20 cellular contexts compared by ENCODE assay signal in genomic region chr1:223669003-223669402, GRCh38. TPM values are rescaled to one million over a fixed set of nuclear protein-coding genes. Genes with fewer than 3 reads are reported as not detected.
A peak's percentile ranks its signal among the peaks of the same experiment; 100 is the strongest.
DNase-seq lines count a peak whose midpoint lies in the region; ATAC-seq and TF ChIP-seq lines count a peak whose summit lies in the region.
"Had no signal": no experiment of that assay in that cellular context is flagged by ENCODE, and none has a peak within 500 bp of the region (broad histone marks: within the 10 kb centered on the region; RNA-seq: fewer than 3 reads in every experiment).

No MANE protein-coding gene starts in this region.

- H2AK5ac ChIP-seq in H9 (ENCODE audit: insufficient read length, low read length), result no peak overlapping the region

- H3K36me3 Mint-ChIP-seq in stimulated activated effector memory CD8-positive, alpha-beta T cell treated with anti-CD3 and anti-CD28 coated beads, Interleukin-12 subunit alpha, Interleukin-12 subunit beta, amount 100 ng/mL, for 72 hours, result no peaks in the 10 kb centered on the region
- peaks cover 5 to 13% (median 7%) of the 10 kb centered on the region in 3 experiments; a peak in 6 of 7 replicates for H3K36me3 Mint-ChIP-seq in H9 (ENCODE audit: insufficient read depth in 1 of 3, low read depth in 3 of 3)
- H3K36me3 Mint-ChIP-seq: CD4-positive, CD25-positive, alpha-beta regulatory T cell; CD8-positive, alpha-beta T cell had no signal

- ATAC-seq in HG02870 (IDR thresholded peaks at IDR 0.05; ENCODE audit: unreplicated experiment), result no peak
- ATAC-seq in stimulated activated effector memory CD8-positive, alpha-beta T cell treated with anti-CD3 and anti-CD28 coated beads, Interleukin-12 subunit alpha, Interleukin-12 subunit beta, amount 100 ng/mL, for 72 hours, result no peak
- ATAC-seq: CD8-positive, alpha-beta T cell; GM12878 had no signal

- H3K4me1 ChIP-seq in PC-9 (replicated peaks; ENCODE audit: insufficient read depth) (peaks cover 70% of the 10 kb centered on the region), colonic mucosa (no peaks in the 10 kb centered on the region), H9 (ENCODE audit: insufficient read depth, low read length) (no peaks in the 10 kb centered on the region)

- no peak overlapping the region for H3T11ph ChIP-seq in H9 (ENCODE audit: low read length)

- H3K4me1 Mint-ChIP-seq in stimulated activated effector memory CD8-positive, alpha-beta T cell treated with anti-CD3 and anti-CD28 coated beads, Interleukin-12 subunit alpha, Interleukin-12 subunit beta, amount 100 ng/mL, for 72 hours, result no peaks in the 10 kb centered on the region
- peaks cover 4 to 6% of the 10 kb centered on the region in 2 experiments for H3K4me1 Mint-ChIP-seq in H9
- H3K4me1 Mint-ChIP-seq: B cell; CD4-positive, CD25-positive, alpha-beta regulatory T cell had no signal

- H3K9me3 Mint-ChIP-seq in stimulated activated effector memory CD8-positive, alpha-beta T cell treated with anti-CD3 and anti-CD28 coated beads, Interleukin-12 subunit alpha, Interleukin-12 subunit beta, amount 100 ng/mL, for 72 hours, result no peaks in the 10 kb centered on the region
- H3K9me3 Mint-ChIP-seq in H9, result peaks cover 13 to 15% of the 10 kb centered on the region in 2 experiments

- no peak overlapping the region for H2BK12ac ChIP-seq in H9 (ENCODE audit: insufficient read length, low read depth, low read length)

- CTCF ChIA-PET in PC-9 (lab: Charles Lee), result interaction anchor here (1.2 kb wide), 1 partner anchor 112 kb away, joined by 3 read pairs; no protein-coding TSS in a partner anchor

- no peak overlapping the region for H3K14ac ChIP-seq in H9 (ENCODE audit: insufficient read depth, low read length)

- no peaks in the 10 kb centered on the region for H3K23me2 ChIP-seq in H9 (ENCODE audit: insufficient read length, low read depth, low read length, poor library complexity, severe bottlenecking)

- H4K20me1 ChIP-seq in PC-9 (ENCODE audit: insufficient read depth) (no peaks in the 10 kb centered on the region), H9 (ENCODE audit: control insufficient read depth, insufficient read depth, insufficient read length) (no peaks in the 10 kb centered on the region)
- H4K20me1 ChIP-seq: BLaER1 had no signal

- no peak overlapping the region for H3K18ac ChIP-seq in H9 (ENCODE audit: insufficient read length, low read depth, low read length)

- H3K23ac ChIP-seq in H9 (ENCODE audit: insufficient read length, low read depth, low read length), result no peak overlapping the region

- H3K79me1 ChIP-seq in H9 (ENCODE audit: insufficient read depth, low read depth, low read length, poor library complexity, severe bottlenecking), result no peaks in the 10 kb centered on the region

- no peak overlapping the region for H2AFZ ChIP-seq in PC-9
- no peak overlapping the region for H2AFZ ChIP-seq in H9 (ENCODE audit: low read length)

- H3K27ac Mint-ChIP-seq in stimulated activated effector memory CD8-positive, alpha-beta T cell treated with anti-CD3 and anti-CD28 coated beads, Interleukin-12 subunit alpha, Interleukin-12 subunit beta, amount 100 ng/mL, for 72 hours, result no peak overlapping the region
- H3K27ac Mint-ChIP-seq in H9, result no peak overlapping the region; a peak in 1 of 7 replicates
- H3K27ac Mint-ChIP-seq: B cell; CD4-positive, CD25-positive, alpha-beta regulatory T cell; CD8-positive, alpha-beta T cell had no signal

- no peak overlapping the region for H3K4ac ChIP-seq in H9 (ENCODE audit: low read depth, low read length)

- in situ Hi-C loops in G401 (cut with HindIII; ENCODE audit: low sequenced_read_pairs), result no loop called here

- peaks cover 1% of the 10 kb centered on the region; the same call in 1 of the 2 replicates for H3K27me3 Mint-ChIP-seq in H9 (ENCODE audit: low read depth)

- H2BK5ac ChIP-seq in H9 (ENCODE audit: insufficient read length, low read length), result no peak overlapping the region

- no peak overlapping the region for H2BK20ac ChIP-seq in H9 (ENCODE audit: low read depth, low read length, poor library complexity, severe bottlenecking)

- H3K27me3 ChIP-seq in PC-9 (ENCODE audit: insufficient read depth, low read depth) (no peaks in the 10 kb centered on the region), colonic mucosa (no peaks in the 10 kb centered on the region), H9 (ENCODE audit: insufficient read depth, low read length) (no peaks in the 10 kb centered on the region)
- H3K27me3 ChIP-seq: BLaER1 had no signal

- no peak overlapping the region for H2BK120ac ChIP-seq in H9 (ENCODE audit: low read depth, low read length, poor library complexity, severe bottlenecking)

- POLR2A ChIA-PET in PC-9 (lab: Charles Lee; ENCODE audit: unreplicated experiment), result no interaction called here

- no peak overlapping the region for H3K4me3 Mint-ChIP-seq in stimulated activated effector memory CD8-positive, alpha-beta T cell treated with anti-CD3 and anti-CD28 coated beads, Interleukin-12 subunit alpha, Interleukin-12 subunit beta, amount 100 ng/mL, for 72 hours
- no peak overlapping the region for H3K4me3 Mint-ChIP-seq in H9
- H3K4me3 Mint-ChIP-seq: B cell; CD4-positive, CD25-positive, alpha-beta regulatory T cell; CD8-positive, alpha-beta T cell had no signal

- H3K36me3 ChIP-seq in PC-9 (ENCODE audit: low read depth) (no peaks in the 10 kb centered on the region), colonic mucosa (no peaks in the 10 kb centered on the region)

- H3K9me3 ChIP-seq in PC-9 (ENCODE audit: insufficient read depth, low read depth), result peaks cover 8% of the 10 kb centered on the region; the same call in 1 of the 2 replicates
- no peaks in the 10 kb centered on the region for H3K9me3 ChIP-seq in colonic mucosa
- no peaks in the 10 kb centered on the region for H3K9me3 ChIP-seq in H9 (ENCODE audit: control insufficient read depth, low read depth, low read length)

- H3K4me2 ChIP-seq in PC-9 (peak overlapping the region; percentile 84), H9 (ENCODE audit: insufficient read depth, insufficient read length, low read length) (no peak overlapping the region)
- H3K4me2 ChIP-seq: BLaER1 had no signal

- no peak overlapping the region for H4K5ac ChIP-seq in H9 (ENCODE audit: insufficient read length, low read depth, low read length)

- DNase-seq in DMS79 treated with DMSO at 0.1 percent for 48 hours (lab: John Stamatoyannopoulos, UW), result peak; percentile 18
- no peak for DNase-seq in DMS79 (lab: John Stamatoyannopoulos, UW)
- peak; percentile 43 for DNase-seq in G401 (ENCODE audit: low spot score)
- no peak for DNase-seq in PC-9
- DNase-seq in colonic mucosa, result no peak
- DNase-seq in stimulated activated effector memory CD8-positive, alpha-beta T cell treated with anti-CD3 and anti-CD28 coated beads, Interleukin-12 subunit alpha, Interleukin-12 subunit beta, amount 100 ng/mL, for 72 hours (ENCODE audit: low spot score in 2 of 2), result no peak
- no peak for DNase-seq in H9
- DNase-seq: Caco-2; CD4-positive, CD25-positive, alpha-beta regulatory T cell; CD8-positive, alpha-beta T cell; DMS153; GOT3; HCEC 1CT had no signal

- no peak overlapping the region for H4K8ac ChIP-seq in H9 (replicated peaks; ENCODE audit: insufficient read length, low read depth, low read length)

- no TSS peak for BruUV-seq in PC-9 (replicated peaks; lab: Mats Ljungman, UMichigan)

- intact Hi-C loops in PC-9 (cut with micrococcal nuclease; ENCODE audit: unreplicated experiment) (loop anchor here (5.0 kb wide), 1 partner anchor 537 kb away; no protein-coding TSS in a partner anchor), colonic mucosa (cut with DNase I) (no loop called here)

- H2BK15ac ChIP-seq in H9 (ENCODE audit: low read depth, low read length), result no peak overlapping the region

- no CpG with 5 or more reads among the region's 3 CpGs for WGBS in H9 (ENCODE audit: extremely low coverage, insufficient read length, low lambda C conversion rate)

- H3K9me2 ChIP-seq in PC-9 (ENCODE audit: insufficient read depth), result no peaks in the 10 kb centered on the region

- H3K4me3 ChIP-seq in PC-9, result no peak overlapping the region
- no peak overlapping the region for H3K4me3 ChIP-seq in colonic mucosa
- H3K4me3 ChIP-seq: BLaER1, GM12878 had no signal

- TF ChIP-seq CTCF in PC-9 (conservative IDR thresholded peaks at IDR 0.05) (no peak), colonic mucosa (IDR thresholded peaks at IDR 0.05) (no peak), H9 (conservative IDR thresholded peaks at IDR 0.05) (no peak)

- H3K9ac ChIP-seq in colonic mucosa (ENCODE audit: low read depth in 2 of 2, low read length in 2 of 2) (no peak overlapping the region), H9 (ENCODE audit: extremely low read depth, insufficient read length, low read length) (no peak overlapping the region)
- H3K9ac ChIP-seq: BLaER1 had no signal

- H3K27ac ChIP-seq in PC-9 (peak overlapping the region; percentile 27), colonic mucosa (peak overlapping the region; percentile 50), H9 (ENCODE audit: insufficient read length, low read depth, low read length) (no peak overlapping the region)
- H3K27ac ChIP-seq: 22Rv1, BLaER1, C4-2B had no signal

- H3F3A ChIP-seq in PC-9 (ENCODE audit: insufficient read depth, low read depth), result peaks cover 33% of the 10 kb centered on the region

- H3K79me2 ChIP-seq in PC-9 (ENCODE audit: low read depth), result peaks cover 14% of the 10 kb centered on the region
- no peaks in the 10 kb centered on the region for H3K79me2 ChIP-seq in H9 (ENCODE audit: insufficient read depth, low read length)

- no peak overlapping the region for H4K91ac ChIP-seq in H9 (ENCODE audit: insufficient read length, low read depth, low read length)

- H3K56ac ChIP-seq in H9 (ENCODE audit: insufficient read length, low read depth, low read length), result no peak overlapping the region

RNA-seq across cellular contexts. Expression of gene CAPN8, which starts 3.5 kb away (rescaled TPM):
- not detected in 2 replicates for total RNA-seq in G401 (2014; rRNA removed; shearing (Covaris generic))
- total RNA-seq in PC-9 (2021) (85.6 and 94.7 TPM in 2 replicates), colonic mucosa (100 to 1,000 TPM in 1 of 2 donors, 10 to 100 TPM in 1; 52.6 to 102 TPM), H9 (2021) (not detected in 2 replicates)
- total RNA-seq: Daoy had no signal

RNA-seq across cellular contexts. Expression of gene CAPN2, which starts 43.3 kb away (rescaled TPM):
- total RNA-seq in G401 (2014; rRNA removed; shearing (Covaris generic)), result 170 and 181 TPM in 2 replicates
- total RNA-seq in PC-9 (2021) (376 and 459 TPM in 2 replicates), colonic mucosa (100 to 1,000 TPM; 197 to 323 TPM), H9 (2021) (31.3 and 32.2 TPM in 2 replicates)

Comparison
In these comparisons a context has a peak if more than half of its experiments do, and no peak if none do; other contexts are left out.
1. DNase-seq: peak in DMS79 treated with DMSO at 0.1 percent for 48 hours (single experiment) and G401 (single experiment); none in DMS79 (single experiment), PC-9 (0 of 2), colonic mucosa (single experiment), stimulated activated effector memory CD8-positive, alpha-beta T cell treated with anti-CD3 and anti-CD28 coated beads, Interleukin-12 subunit alpha, Interleukin-12 subunit beta, amount 100 ng/mL, for 72 hours (0 of 2) and H9 (single experiment).
2. RNA of gene CAPN8, which starts 3.5 kb away (total RNA-seq): 52.6 to 102 TPM in colonic mucosa and 85.6 to 94.7 TPM in PC-9; not detected in G401 and not detected in H9; every median in the first group is over 10 times any median in the second.